19 cellular contexts compared by ENCODE assay signal in the genomic region with DNA sequence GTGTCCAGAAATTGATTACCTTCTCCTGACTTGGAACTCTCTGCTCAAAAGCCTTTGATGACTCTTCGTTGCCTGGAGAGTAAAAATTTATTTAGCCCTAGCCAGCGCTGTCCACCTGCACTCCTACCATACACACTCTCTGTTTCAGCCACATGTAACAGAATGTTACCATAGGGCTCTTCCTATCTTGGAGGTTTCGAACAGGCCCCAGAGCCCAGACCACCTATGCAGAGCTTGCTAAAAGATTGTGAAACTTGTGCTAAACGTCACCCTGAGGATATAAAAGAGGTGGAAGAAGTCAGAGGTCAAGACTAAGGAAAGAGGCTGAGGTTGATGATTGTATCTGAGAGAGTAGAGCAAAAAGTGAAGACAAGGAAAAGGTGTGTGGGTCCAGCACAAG.
A peak's percentile ranks its signal among the peaks of the same experiment; 100 is the strongest.
DNase-seq lines count a peak whose midpoint lies in the region; ATAC-seq, FAIRE-seq and TF ChIP-seq lines count a peak whose summit lies in the region.
"Had no signal": no experiment of that assay in that cellular context is flagged by ENCODE, and none has a peak within 500 bp of the region (broad histone marks: within the 10 kb centered on the region; RNA-seq: fewer than 3 reads in every experiment).

No MANE protein-coding gene starts in this region.

- peaks cover 60% of the 10 kb centered on the region for H3K4me1 ChIP-seq in KMS-11 (ENCODE audit: low read depth, poor library complexity, severe bottlenecking)

- H4K20me1 ChIP-seq in KMS-11 (ENCODE audit: insufficient read depth), result no peaks in the 10 kb centered on the region

- no peaks in the 10 kb centered on the region for H3K79me2 ChIP-seq in KMS-11 (ENCODE audit: insufficient read depth, low read depth)

- peak overlapping the region; percentile 7; the same call in 1 of the 2 replicates for H3K9ac ChIP-seq in KMS-11

- peak overlapping the region; percentile 76 for H3K4me2 ChIP-seq in KMS-11

- peaks cover 6% of the 10 kb centered on the region for H3K9me3 Mint-ChIP-seq in stimulated activated memory B cell treated with anti-CD40 and anti-IgM and Interleukin-4, amounts not matched to agents 10 μg/mL and 1 μg/mL and 100 μg/mL, for 72 hours

- no peak overlapping the region for H3K27ac Mint-ChIP-seq in stimulated activated memory B cell treated with anti-CD40 and anti-IgM and Interleukin-4, amounts not matched to agents 10 μg/mL and 1 μg/mL and 100 μg/mL, for 72 hours
- H3K27ac Mint-ChIP-seq: CD4-positive, alpha-beta memory T cell; IgD-negative memory B cell had no signal

- peak overlapping the region; percentile 39 for H3K27ac ChIP-seq in KMS-11
- H3K27ac ChIP-seq: HL-60 had no signal

- H2AFZ ChIP-seq in KMS-11 (ENCODE audit: low read depth), result no peak overlapping the region

- no peaks in the 10 kb centered on the region for H3K27me3 ChIP-seq in KMS-11 (ENCODE audit: insufficient read depth, low read depth)

- TF ChIP-seq CTCF in KMS-11 (conservative IDR thresholded peaks at IDR 0.05; ENCODE audit: low read depth, low read length), result no peak

- no peak for TF ChIP-seq POLR2A in H54 (IDR thresholded peaks at IDR 0.05; ENCODE audit: low read depth, low read length)

- FAIRE-seq in GM18507 (lab: Jason Lieb, UNC) (peak; percentile 58), H54 (lab: Jason Lieb, UNC) (no peak)
- FAIRE-seq: HTR-8/SVneo had no signal

- H3K4me1 Mint-ChIP-seq in stimulated activated memory B cell treated with anti-CD40 and anti-IgM and Interleukin-4, amounts not matched to agents 10 μg/mL and 1 μg/mL and 100 μg/mL, for 72 hours, result no peaks in the 10 kb centered on the region
- H3K4me1 Mint-ChIP-seq: IgD-negative memory B cell had no signal

- DNase-seq in GM18507 (ENCODE audit: extremely low spot score, insufficient read length, low read depth) (no peak), NOMO-1 treated with dmso at 0.1 percent for 144 hours (lab: John Stamatoyannopoulos, UW; ENCODE audit: unreplicated experiment) (no peak), H54 (ENCODE audit: insufficient read length, low spot score) (no peak)
- DNase-seq in stimulated activated CD4-positive, alpha-beta T cell treated with anti-CD3 and anti-CD28 coated beads, Interleukin-4, amount 100 ng/mL, for 4 hours, result no peak
- DNase-seq: Calu3; CD4-positive, alpha-beta memory T cell; DMS79; H7; NCI-H1930; NCI-H2171; NCI-H774; SW 1271 had no signal

- H3K4me3 ChIP-seq in KMS-11 (IDR thresholded peaks at IDR 0.05; ENCODE audit: insufficient read depth, low read depth, low read length), result peak overlapping the region; percentile 60

- no peak overlapping the region for H3K4me3 Mint-ChIP-seq in stimulated activated memory B cell treated with anti-CD40 and anti-IgM and Interleukin-4, amounts not matched to agents 10 μg/mL and 1 μg/mL and 100 μg/mL, for 72 hours
- H3K4me3 Mint-ChIP-seq: CD4-positive, alpha-beta memory T cell; IgD-negative memory B cell had no signal

- ATAC-seq in GM19397 (IDR thresholded peaks at IDR 0.05; ENCODE audit: unreplicated experiment), result peak; percentile 60
- peak; percentile 84 for ATAC-seq in HG02938 (IDR thresholded peaks at IDR 0.05; ENCODE audit: unreplicated experiment)
- ATAC-seq in stimulated activated memory B cell treated with anti-CD40 and anti-IgM and Interleukin-4, amounts not matched to agents 10 μg/mL and 1 μg/mL and 100 μg/mL, for 72 hours, result no peak

- H3K36me3 ChIP-seq in KMS-11 (ENCODE audit: insufficient read depth), result no peaks in the 10 kb centered on the region

- H3K36me3 Mint-ChIP-seq in stimulated activated memory B cell treated with anti-CD40 and anti-IgM and Interleukin-4, amounts not matched to agents 10 μg/mL and 1 μg/mL and 100 μg/mL, for 72 hours, result peaks cover 12% of the 10 kb centered on the region

- H3K27me3 Mint-ChIP-seq in stimulated activated memory B cell treated with anti-CD40 and anti-IgM and Interleukin-4, amounts not matched to agents 10 μg/mL and 1 μg/mL and 100 μg/mL, for 72 hours, result no peaks in the 10 kb centered on the region
- H3K27me3 Mint-ChIP-seq: IgD-negative memory B cell had no signal
